Comparison of ENCODE assay signal across 10 cellular contexts in genomic region chr1:94543003-94543402, GRCh38. TPM values are rescaled to one million over a fixed set of nuclear protein-coding genes. Genes with fewer than 3 reads are reported as not detected.
DNase-seq lines count a peak whose midpoint lies in the region; ATAC-seq and TF ChIP-seq lines count a peak whose summit lies in the region.
"Had no signal": no experiment of that assay in that cellular context is flagged by ENCODE, and none has a peak within 500 bp of the region (broad histone marks: within the 10 kb centered on the region; RNA-seq: fewer than 3 reads in every experiment).

No MANE protein-coding gene starts in this region.

- H3K27me3 ChIP-seq in GM23248 (replicated peaks; ENCODE audit: insufficient read depth) (no peaks in the 10 kb centered on the region), gastrocnemius medialis (peaks cover 23 to 46% (median 36%) of the 10 kb centered on the region in 3 donors)

- H3K27ac ChIP-seq in GM23248 (peak overlapping the region; percentile 78), gastrocnemius medialis (peak overlapping the region in 3 of 4 donors; percentile 76 to 80 (median 78))

- H3K4me2 ChIP-seq in GM23248 (ENCODE audit: unreplicated experiment) = peak overlapping the region; percentile 96

- in situ Hi-C loops in GM23248 (cut with MboI) = no loop called here
- in situ Hi-C loops in gastrocnemius medialis (cut with MboI; ENCODE audit: low sequenced_read_pairs in 4 of 4) = no loop called here

- H3K9me3 ChIP-seq in GM23248 (ENCODE audit: low read depth) = no peaks in the 10 kb centered on the region
- no peaks in the 10 kb centered on the region for H3K9me3 ChIP-seq in gastrocnemius medialis

- ATAC-seq in gastrocnemius medialis (no peak), GM19397 (IDR thresholded peaks at IDR 0.05; ENCODE audit: unreplicated experiment) (no peak)

- DNase-seq in GM23248 (peak; percentile 74), RPMI7951 (ENCODE audit: low read depth) (peak; percentile 81), epithelial cell of esophagus (ENCODE audit: low read depth) (peak; percentile 54), gastrocnemius medialis (no peak), cerebellum (ENCODE audit: low spot score) (no peak), GM19240 (ENCODE audit: insufficient read length, low spot score) (no peak), NCI-H1436 treated with DMSO at 0.1 percent for 48 hours (lab: John Stamatoyannopoulos, UW) (no peak)
- DNase-seq: activated CD4-positive, alpha-beta T cell treated with anti-CD3 and anti-CD28 coated beads for 48 hours; NCI-H1048 had no signal

- H3K4me3 ChIP-seq in GM23248 (peak overlapping the region; percentile 90), epithelial cell of esophagus (ENCODE audit: low read length) (peak overlapping the region; percentile 58), gastrocnemius medialis (peak overlapping the region in 2 of 4 donors; percentile 54 to 61)

- peaks cover 65% of the 10 kb centered on the region for H3F3A ChIP-seq in GM23248 (ENCODE audit: insufficient read depth)

- TF ChIP-seq CTCF in epithelial cell of esophagus (IDR thresholded peaks at IDR 0.05; ENCODE audit: insufficient read depth, low read depth, low read length, missing control alignments) (no peak), gastrocnemius medialis (IDR thresholded peaks at IDR 0.05 in 4 of 5, conservative IDR thresholded peaks at IDR 0.05 in 1 of 5) (no peak)

- H3K9me2 ChIP-seq in GM23248 (ENCODE audit: insufficient read depth) = no peaks in the 10 kb centered on the region

- H4K20me1 ChIP-seq in GM23248 (ENCODE audit: insufficient read depth) = no peaks in the 10 kb centered on the region

- no peak for TF ChIP-seq POLR2A in gastrocnemius medialis (IDR thresholded peaks at IDR 0.05)

- H2AFZ ChIP-seq in GM23248 = no peak overlapping the region

- H3K9ac ChIP-seq in GM23248 = peak overlapping the region; percentile 83

- WGBS in GM23248 (ENCODE audit: low coverage in 1 of 2, low lambda C conversion rate in 2 of 2, missing lambda C conversion rate in 2 of 2), 2 experiments = 12 to 21% methylated on average over 1 of the region's 1 CpG

- intact Hi-C loops in gastrocnemius medialis (cut with DNase I; ENCODE audit: low total_unique reads) = loop anchor here (5.0 to 10.0 kb wide), 2 partner anchors 52 to 259 kb away; no protein-coding TSS in a partner anchor

- H3K36me3 ChIP-seq in GM23248 (ENCODE audit: low read depth) (peaks cover 14% of the 10 kb centered on the region), gastrocnemius medialis (no peaks in the 10 kb centered on the region)

- H3K4me1 ChIP-seq in GM23248 (ENCODE audit: insufficient read depth) = peaks cover 58% of the 10 kb centered on the region
- peaks cover 5 to 26% of the 10 kb centered on the region in 2 donors for H3K4me1 ChIP-seq in gastrocnemius medialis

- H3K79me2 ChIP-seq in GM23248 (ENCODE audit: insufficient read depth) = peaks cover 35% of the 10 kb centered on the region

RNA-seq across cellular contexts. Expression of gene F3, which starts 1.4 kb away (rescaled TPM):
- total RNA-seq in GM23248 (2014; rRNA removed; shearing (Covaris generic)) = 93.7 and 120 TPM in 2 replicates
- polyA plus RNA-seq in GM23248 (2016; fragmentation: Nextera tagmentation; extraction: Ambion mirVana) = 116 TPM in 2 replicates
- 76.5 and 84.8 TPM in 2 replicates for total RNA-seq in RPMI7951 (2014; rRNA removed; shearing (Covaris generic))
- 10 to 100 TPM in 1 of 4 donors, 1 to 10 TPM in 3; 3.1 to 10.8 (median 6.3) TPM for total RNA-seq in gastrocnemius medialis
- 9.6 TPM for total RNA-seq in cerebellum

Comparison
In these comparisons a context has a peak if more than half of its experiments do, and no peak if none do; other contexts are left out.
1. DNase-seq: peak in GM23248 (single experiment), RPMI7951 (single experiment) and epithelial cell of esophagus (single experiment); none in gastrocnemius medialis (0 of 2), cerebellum (single experiment), GM19240 (single experiment) and NCI-H1436 treated with DMSO at 0.1 percent for 48 hours (single experiment).